31 cellular contexts compared by ENCODE assay signal in the genomic region with DNA sequence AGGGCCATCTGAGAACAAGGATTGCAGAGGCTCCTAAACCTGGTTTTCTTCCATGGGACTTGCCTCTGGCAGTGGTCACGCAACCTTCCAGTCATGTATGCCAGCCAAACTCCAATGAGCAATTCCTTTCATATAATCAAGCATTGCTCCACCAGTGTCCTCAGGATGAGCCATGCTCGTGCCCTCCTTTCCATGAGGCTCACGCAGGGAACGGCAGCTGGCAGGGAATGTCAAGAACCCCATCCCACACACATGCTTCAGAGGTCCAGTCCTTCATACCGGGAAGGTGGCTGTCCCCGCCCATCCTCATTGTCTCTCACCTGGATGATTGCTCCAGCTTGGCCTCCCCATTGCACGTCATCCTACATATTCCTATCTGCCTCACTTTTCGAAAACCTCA.
"Had no signal": no experiment of that assay in that cellular context is flagged by ENCODE, and none has a peak within 500 bp of the region (broad histone marks: within the 10 kb centered on the region; RNA-seq: fewer than 3 reads in every experiment).

No MANE protein-coding gene starts in this region.

- ATAC-seq: activated CD8-positive, alpha-beta T cell treated with anti-CD3 and anti-CD28 coated beads for 36 hours; activated naive CD4-positive, alpha-beta T cell treated with anti-CD3 and anti-CD28 coated beads, Interleukin-2, amount 50 U/mL, for 72 hours; activated T-cell treated with anti-CD3 and anti-CD28 coated beads, Interleukin-2, amount 50 U/mL, for 4 hours; activated T-cell treated with anti-CD3 and anti-CD28 coated beads, Interleukin-2, amount 50 U/mL, for 72 hours; activated T-helper 17 cell treated with anti-CD3 and anti-CD28 coated beads, Interleukin-2, amount 50 U/mL, for 72 hours had no signal

- H3K36me3 Mint-ChIP-seq: activated CD4-positive, alpha-beta memory T cell treated with anti-CD3 and anti-CD28 coated beads for 36 hours; activated naive CD4-positive, alpha-beta T cell treated with anti-CD3 and anti-CD28 coated beads, Interleukin-2, amount 50 U/mL, for 72 hours; activated naive CD8-positive, alpha-beta T cell treated with anti-CD3 and anti-CD28 coated beads for 36 hours; brain had no signal

- H3K27ac Mint-ChIP-seq: activated B cell treated with CpG ODN at 0.5 μM for 24 hours; activated CD4-positive, alpha-beta memory T cell treated with anti-CD3 and anti-CD28 coated beads for 36 hours; activated CD4-positive, alpha-beta T cell treated with anti-CD3 and anti-CD28 coated beads, Interleukin-2, amount 10 ng/mL, durations not matched to agents 24 days and 14 days; activated CD8-positive, alpha-beta T cell treated with anti-CD3 and anti-CD28 coated beads for 36 hours; activated naive CD4-positive, alpha-beta T cell treated with anti-CD3 and anti-CD28 coated beads for 36 hours; activated naive CD4-positive, alpha-beta T cell treated with anti-CD3 and anti-CD28 coated beads, Interleukin-2, amount 50 U/mL, for 72 hours; activated naive CD8-positive, alpha-beta T cell treated with anti-CD3 and anti-CD28 coated beads for 36 hours; activated T-cell treated with anti-CD3 and anti-CD28 coated beads, Interleukin-2, amount 50 U/mL, for 72 hours; activated T-helper 1 cell treated with anti-CD3 and anti-CD28 coated beads, Interleukin-12 subunit alpha, Interleukin-12 subunit beta, Interleukin-2, Interleukin-4 antibody, amounts not matched to agents 30 ng/mL and 10 ng/mL and 1 ng/mL, durations not matched to agents 14 hours and 24 hours and 36 hours; activated T-helper 17 cell treated with anti-CD3 and anti-CD28 coated beads, Interleukin-2, amount 50 U/mL, for 72 hours; T-helper 1 cell treated with Interleukin-12 subunit alpha and Interleukin-12 subunit beta and Interleukin-4 antibody, amounts not matched to agents 30 μg/mL and 1 μg/mL, for 36 hours; T-helper 2 cell treated with Interferon-gamma antibody and Interleukin-4, amounts not matched to agents 5 μg/mL and 100 μg/mL, for 36 hours had no signal

- H3K9me3 Mint-ChIP-seq: activated B cell treated with CpG ODN at 0.5 μM for 24 hours; activated CD4-positive, alpha-beta memory T cell treated with anti-CD3 and anti-CD28 coated beads for 36 hours; activated CD4-positive, alpha-beta T cell treated with anti-CD3 and anti-CD28 coated beads, Interleukin-2, amount 10 ng/mL, durations not matched to agents 24 days and 14 days; activated CD8-positive, alpha-beta T cell treated with anti-CD3 and anti-CD28 coated beads for 36 hours; activated naive CD4-positive, alpha-beta T cell treated with anti-CD3 and anti-CD28 coated beads for 36 hours; activated naive CD4-positive, alpha-beta T cell treated with anti-CD3 and anti-CD28 coated beads, Interleukin-2, amount 50 U/mL, for 72 hours; activated naive CD8-positive, alpha-beta T cell treated with anti-CD3 and anti-CD28 coated beads for 36 hours; activated T-cell treated with anti-CD3 and anti-CD28 coated beads, Interleukin-2, amount 50 U/mL, for 4 hours; activated T-cell treated with anti-CD3 and anti-CD28 coated beads, Interleukin-2, amount 50 U/mL, for 72 hours; activated T-helper 1 cell treated with anti-CD3 and anti-CD28 coated beads, Interleukin-12 subunit alpha, Interleukin-12 subunit beta, Interleukin-2, Interleukin-4 antibody, amounts not matched to agents 30 ng/mL and 10 ng/mL and 1 ng/mL, durations not matched to agents 14 hours and 24 hours and 36 hours; activated T-helper 17 cell treated with anti-CD3 and anti-CD28 coated beads, Interleukin-2, amount 50 U/mL, for 72 hours; brain; T-helper 1 cell treated with Interleukin-12 subunit alpha and Interleukin-12 subunit beta and Interleukin-4 antibody, amounts not matched to agents 30 μg/mL and 1 μg/mL, for 36 hours; T-helper 2 cell treated with Interferon-gamma antibody and Interleukin-4, amounts not matched to agents 5 μg/mL and 100 μg/mL, for 36 hours had no signal

- H3K4me3 Mint-ChIP-seq: activated B cell treated with CpG ODN at 0.5 μM for 24 hours; activated CD4-positive, alpha-beta memory T cell treated with anti-CD3 and anti-CD28 coated beads for 36 hours; activated CD4-positive, alpha-beta T cell treated with anti-CD3 and anti-CD28 coated beads, Interleukin-2, amount 10 ng/mL, durations not matched to agents 24 days and 14 days; activated CD8-positive, alpha-beta T cell treated with anti-CD3 and anti-CD28 coated beads for 36 hours; activated naive CD4-positive, alpha-beta T cell treated with anti-CD3 and anti-CD28 coated beads for 36 hours; activated naive CD8-positive, alpha-beta T cell treated with anti-CD3 and anti-CD28 coated beads for 36 hours; activated T-cell treated with anti-CD3 and anti-CD28 coated beads, Interleukin-2, amount 50 U/mL, for 4 hours; activated T-cell treated with anti-CD3 and anti-CD28 coated beads, Interleukin-2, amount 50 U/mL, for 72 hours; activated T-helper 1 cell treated with anti-CD3 and anti-CD28 coated beads, Interleukin-12 subunit alpha, Interleukin-12 subunit beta, Interleukin-2, Interleukin-4 antibody, amounts not matched to agents 30 ng/mL and 10 ng/mL and 1 ng/mL, durations not matched to agents 14 hours and 24 hours and 36 hours; activated T-helper 17 cell treated with anti-CD3 and anti-CD28 coated beads, Interleukin-2, amount 50 U/mL, for 72 hours; brain; T-helper 1 cell treated with Interleukin-12 subunit alpha and Interleukin-12 subunit beta and Interleukin-4 antibody, amounts not matched to agents 30 μg/mL and 1 μg/mL, for 36 hours; T-helper 2 cell treated with Interferon-gamma antibody and Interleukin-4, amounts not matched to agents 5 μg/mL and 100 μg/mL, for 36 hours had no signal

- DNase-seq: activated B cell treated with CpG ODN at 0.5 μM for 24 hours; activated CD4-positive, alpha-beta memory T cell treated with anti-CD3 and anti-CD28 coated beads for 36 hours; activated CD4-positive, alpha-beta T cell treated with anti-CD3 and anti-CD28 coated beads for 4 hours; activated CD4-positive, alpha-beta T cell treated with anti-CD3 and anti-CD28 coated beads, Interleukin-2, amount 10 ng/mL, durations not matched to agents 24 days and 14 days; activated CD4-positive, alpha-beta T cell treated with anti-CD3 and anti-CD28 coated beads, Interleukin-2, amount 50 U/mL, for 1 hour; activated CD4-positive, alpha-beta T cell treated with anti-CD3 and anti-CD28 coated beads, Interleukin-2, amount 50 U/mL, for 4 hours; activated CD4-positive, CD25-positive, alpha-beta regulatory T cell treated with anti-CD3 and anti-CD28 coated beads, Interleukin-2, amount 50 U/mL, for 72 hours; activated CD8-positive, alpha-beta T cell treated with anti-CD3 and anti-CD28 coated beads for 36 hours; activated effector memory CD4-positive, alpha-beta T cell treated with anti-CD3 and anti-CD28 coated beads, Interleukin-2, amount 50 U/mL, for 16 hours; activated gamma-delta T cell treated with Interleukin-2 at 50 U/mL for 16 hours; activated naive CD4-positive, alpha-beta T cell; activated naive CD4-positive, alpha-beta T cell treated with anti-CD3 and anti-CD28 coated beads for 36 hours; activated naive CD4-positive, alpha-beta T cell treated with anti-CD3 and anti-CD28 coated beads, Interleukin-2, amount 50 U/mL, for 16 hours; activated naive CD8-positive, alpha-beta T cell treated with anti-CD3 and anti-CD28 coated beads for 36 hours; activated T-cell treated with anti-CD3 and anti-CD28 coated beads for 4 hours; activated T-cell treated with anti-CD3 and anti-CD28 coated beads, Interleukin-2, amount 50 U/mL, for 1 hour; activated T-cell treated with anti-CD3 and anti-CD28 coated beads, Interleukin-2, amount 50 U/mL, for 4 hours; activated T-cell treated with anti-CD3 and anti-CD28 coated beads, Interleukin-2, amount 50 U/mL, for 72 hours; amygdala; anterior cingulate cortex; central memory CD4-positive, alpha-beta T cell; SW 1271; T-helper 1 cell; T-helper 2 cell; T-helper 9 cell had no signal

- H3K4me1 Mint-ChIP-seq: activated CD4-positive, alpha-beta T cell treated with anti-CD3 and anti-CD28 coated beads, Interleukin-2, amount 10 ng/mL, durations not matched to agents 24 days and 14 days; activated T-helper 17 cell treated with anti-CD3 and anti-CD28 coated beads, Interleukin-2, amount 50 U/mL, for 72 hours had no signal
